Comparison of ENCODE assay signal across 11 cellular contexts in genomic region chr11:119367661-119368120, GRCh38. TPM values are rescaled to one million over a fixed set of nuclear protein-coding genes. Genes with fewer than 3 reads are reported as not detected.
DNase-seq lines count a peak whose midpoint lies in the region; ATAC-seq and TF ChIP-seq lines count a peak whose summit lies in the region.
"Had no signal": no experiment of that assay in that cellular context is flagged by ENCODE, and none has a peak within 500 bp of the region (broad histone marks: within the 10 kb centered on the region; RNA-seq: fewer than 3 reads in every experiment).

No MANE protein-coding gene starts in this region.

- H3K9ac ChIP-seq in liver (ENCODE audit: low read depth in 1 of 2, low read length in 2 of 2): peak overlapping the region in 1 of 2 donors; percentile 23

- no peak overlapping the region for H3K27ac Mint-ChIP-seq in CD8-positive, alpha-beta T cell

- peaks cover 55% of the 10 kb centered on the region for H3K27me3 Mint-ChIP-seq in CD8-positive, alpha-beta T cell (ENCODE audit: low read depth)

- peak overlapping the region in 1 of 3 donors; percentile 32 for H3K4me3 ChIP-seq in liver (ENCODE audit: low read depth in 1 of 3, low read length in 3 of 3)
- H3K4me3 ChIP-seq in CD8-positive, alpha-beta T cell (ENCODE audit: low read depth, low read length): no peak overlapping the region

- no peak for ATAC-seq in CD8-positive, alpha-beta T cell
- ATAC-seq in GM19463 (IDR thresholded peaks at IDR 0.05; ENCODE audit: unreplicated experiment) (no peak), GM18907 (IDR thresholded peaks at IDR 0.05; ENCODE audit: unreplicated experiment) (no peak)

- no peak for TF ChIP-seq RAD21 in liver (IDR thresholded peaks at IDR 0.05)

- POLR2A ChIA-PET in CD8-positive, alpha-beta T cell (lab: Charles Lee): no interaction called here

- DNase-seq in NCI-H526 (lab: John Stamatoyannopoulos, UW) (peak; percentile 83 to 93), caudate nucleus (lab: John Stamatoyannopoulos, UW) (no peak), T-helper 9 cell (no peak)
- no peak for DNase-seq in CD8-positive, alpha-beta T cell
- DNase-seq: activated T-cell treated with anti-CD3 and anti-CD28 coated beads, Interleukin-2, amount 50 U/mL, for 1 hour had no signal

- H3K9me3 ChIP-seq in liver (ENCODE audit: control insufficient read depth in 4 of 4, low read length in 3 of 4): no peaks in the 10 kb centered on the region
- H3K9me3 ChIP-seq in CD8-positive, alpha-beta T cell (ENCODE audit: low read length): no peaks in the 10 kb centered on the region

- peaks cover 20 to 89% (median 68%) of the 10 kb centered on the region in 4 donors for H3K4me1 ChIP-seq in liver (ENCODE audit: control insufficient read depth in 4 of 4, insufficient read depth in 4 of 4, low read length in 3 of 4)
- H3K4me1 ChIP-seq in CD8-positive, alpha-beta T cell (ENCODE audit: insufficient read depth, low read length): peaks cover 12% of the 10 kb centered on the region

- no peaks in the 10 kb centered on the region for H3K36me3 Mint-ChIP-seq in CD8-positive, alpha-beta T cell

- H3K4me3 Mint-ChIP-seq in CD8-positive, alpha-beta T cell: no peak overlapping the region

- H3K4me1 Mint-ChIP-seq in CD8-positive, alpha-beta T cell (ENCODE audit: low read depth): peaks cover 13% of the 10 kb centered on the region

- no peak for TF ChIP-seq CTCF in liver (IDR thresholded peaks at IDR 0.05; ENCODE audit: low read depth, low read length, missing input control)
- no peak for TF ChIP-seq CTCF in CD8-positive, alpha-beta T cell (IDR thresholded peaks at IDR 0.05)

- no peaks in the 10 kb centered on the region for H3K36me3 ChIP-seq in liver (ENCODE audit: control insufficient read depth in 4 of 4, insufficient read depth in 3 of 4, low read depth in 1 of 4, low read length in 3 of 4)
- H3K36me3 ChIP-seq in CD8-positive, alpha-beta T cell (ENCODE audit: insufficient read depth, low read length): no peaks in the 10 kb centered on the region

- H3K27me3 ChIP-seq in liver (ENCODE audit: control insufficient read depth in 4 of 4, insufficient read depth in 4 of 4, low read length in 3 of 4): no peaks in the 10 kb centered on the region
- H3K27me3 ChIP-seq in CD8-positive, alpha-beta T cell (ENCODE audit: insufficient read depth, low read length): peaks cover 10% of the 10 kb centered on the region

- WGBS in liver: 55% methylated on average over 9 of the region's 9 CpGs

- intact Hi-C loops in CD8-positive, alpha-beta T cell (cut with DNase I, micrococcal nuclease): no loop called here

- no peaks in the 10 kb centered on the region for H3K9me3 Mint-ChIP-seq in CD8-positive, alpha-beta T cell

- H3K27ac ChIP-seq in caudate nucleus (ENCODE audit: low read depth, low read length) (peak overlapping the region; percentile 90), liver (ENCODE audit: low read depth in 1 of 2, low read length in 2 of 2) (peak overlapping the region; percentile 96 to 97), temporal lobe (ENCODE audit: low read depth, low read length) (peak overlapping the region; percentile 91)
- no peak overlapping the region for H3K27ac ChIP-seq in CD8-positive, alpha-beta T cell (ENCODE audit: low read depth, low read length)

- CTCF ChIA-PET in CD8-positive, alpha-beta T cell (lab: Charles Lee): interaction anchor here (1.4 to 6.4 kb wide), 4 partner anchors 10 to 107 kb away, joined by 3 to 48 read pairs (median 12); partner anchors contain the start of gene USP2

TF ChIP-seq in liver, 16 proteins besides CTCF, POLR2A, EP300 and RAD21:
- TF ChIP-seq SP1 (IDR thresholded peaks at IDR 0.05) (no peak), MAX (IDR thresholded peaks at IDR 0.05) (no peak), TAF1 (conservative IDR thresholded peaks at IDR 0.05) (no peak), ATF3 (IDR thresholded peaks at IDR 0.05) (no peak), GABPA (IDR thresholded peaks at IDR 0.05 in 1 of 2, conservative IDR thresholded peaks at IDR 0.05 in 1 of 2) (no peak), RXRA (IDR thresholded peaks at IDR 0.05) (no peak), HNF4G (IDR thresholded peaks at IDR 0.05) (no peak), JUND (IDR thresholded peaks at IDR 0.05) (no peak), ZBTB33 (IDR thresholded peaks at IDR 0.05) (no peak), YY1 (IDR thresholded peaks at IDR 0.05) (no peak), FOXA2 (IDR thresholded peaks at IDR 0.05) (no peak), NR2F2 (IDR thresholded peaks at IDR 0.05) (no peak), FOXA1 (IDR thresholded peaks at IDR 0.05) (no peak), REST (IDR thresholded peaks at IDR 0.05) (no peak), EGR1 (IDR thresholded peaks at IDR 0.05; ENCODE audit: low read depth in 2 of 2) (no peak), HNF4A (conservative IDR thresholded peaks at IDR 0.05) (no peak)

RNA-seq across cellular contexts. Expression of gene USP2, which starts 13.8 kb away (rescaled TPM):
- total RNA-seq in liver (1 to 10 TPM in 1 of 2 donors, under 1 TPM in 1; 0.65 to 4.4 TPM), temporal lobe (0.74 TPM)
- polyA plus RNA-seq in liver: 1 to 10 TPM; 2.0 to 2.2 TPM
- 1 to 10 TPM; 3.4 to 5.9 TPM for total RNA-seq in CD8-positive, alpha-beta T cell

RNA-seq across cellular contexts. Expression of gene MFRP, which starts 21.2 kb away (rescaled TPM):
- total RNA-seq in liver (not detected), temporal lobe (not detected)
- polyA plus RNA-seq in liver: not detected
- not detected for total RNA-seq in CD8-positive, alpha-beta T cell
- total RNA-seq: osteocyte had no signal
- polyA plus RNA-seq: keratinocyte had no signal

RNA-seq across cellular contexts. Expression of gene C1QTNF5, which starts 27.0 kb away (rescaled TPM):
- total RNA-seq in liver (1 to 10 TPM; 2.2 to 4.4 TPM), temporal lobe (3.0 TPM)
- 1 to 10 TPM; 1.9 to 6.4 TPM for polyA plus RNA-seq in liver
- total RNA-seq in CD8-positive, alpha-beta T cell: not detected
- polyA plus RNA-seq: keratinocyte had no signal

RNA-seq across cellular contexts. Expression of gene RNF26, which starts 33.4 kb away (rescaled TPM):
- total RNA-seq in liver: 1 to 10 TPM; 6.3 to 9.2 TPM
- polyA plus RNA-seq in liver: 10 to 100 TPM; 13.0 to 19.1 TPM
- 4.7 TPM for total RNA-seq in temporal lobe
- total RNA-seq in CD8-positive, alpha-beta T cell: 10 to 100 TPM; 20.9 TPM

RNA-seq across cellular contexts. Expression of gene MCAM, which starts 50.8 kb away (rescaled TPM):
- total RNA-seq in liver (10 to 100 TPM in 1 of 2 donors, 1 to 10 TPM in 1; 8.4 to 49.6 TPM), temporal lobe (11.3 TPM)
- polyA plus RNA-seq in liver: 10 to 100 TPM in 1 of 2 donors, 1 to 10 TPM in 1; 2.2 to 10.3 TPM
- total RNA-seq in CD8-positive, alpha-beta T cell: 10 to 100 TPM; 16.1 to 18.3 TPM

Comparison
In these comparisons a context has a peak if more than half of its experiments do, and no peak if none do; other contexts are left out.
1. DNase-seq: peak in NCI-H526 (2 of 2); none in caudate nucleus (0 of 61), CD8-positive, alpha-beta T cell (0 of 7) and T-helper 9 cell (single experiment).